ENCODE assay signal across 32 cellular contexts in genomic region chr4:186876961-186877626, GRCh38.
"Had no signal": no experiment of that assay in that cellular context is flagged by ENCODE, and none has a peak within 500 bp of the region (broad histone marks: within the 10 kb centered on the region; RNA-seq: fewer than 3 reads in every experiment).

No MANE protein-coding gene starts in this region.

- H3K27ac Mint-ChIP-seq: activated CD4-positive, alpha-beta memory T cell treated with anti-CD3 and anti-CD28 coated beads for 36 hours; activated CD4-positive, alpha-beta T cell treated with anti-CD3 and anti-CD28 coated beads for 36 hours; activated CD4-positive, alpha-beta T cell treated with anti-CD3 and anti-CD28 coated beads, Interleukin-2, amount 10 ng/mL, durations not matched to agents 24 days and 14 days; activated CD8-positive, alpha-beta memory T cell treated with anti-CD3 and anti-CD28 coated beads, Interleukin-2, amount 10 ng/mL, durations not matched to agents 7 days and 5 days; activated CD8-positive, alpha-beta T cell treated with anti-CD3 and anti-CD28 coated beads, Interleukin-2, amount 10 ng/mL, durations not matched to agents 7 days and 5 days; activated naive CD4-positive, alpha-beta T cell treated with anti-CD3 and anti-CD28 coated beads for 36 hours; activated naive CD4-positive, alpha-beta T cell treated with anti-CD3 and anti-CD28 coated beads, Interleukin-2, amount 50 U/mL, for 24 hours; activated naive CD8-positive, alpha-beta T cell treated with anti-CD3 and anti-CD28 coated beads for 36 hours; activated naive CD8-positive, alpha-beta T cell treated with anti-CD3 and anti-CD28 coated beads, Interleukin-2, amount 50 U/mL, for 24 hours; activated T-helper 1 cell treated with anti-CD3 and anti-CD28 coated beads, Interleukin-12 subunit alpha, Interleukin-12 subunit beta, Interleukin-2, Interleukin-4 antibody, amounts not matched to agents 30 ng/mL and 10 ng/mL and 1 ng/mL, durations not matched to agents 14 hours and 24 hours and 36 hours; activated T-helper 2 cell treated with anti-CD3 and anti-CD28 coated beads, Interferon-gamma antibody, Interleukin-2, Interleukin-4, amounts not matched to agents 10 μg/mL and 5 μg/mL and 100 μg/mL, durations not matched to agents 14 hours and 24 hours and 36 hours; dendritic cell treated with granulocyte-macrophage colony-stimulating factor and Interleukin-4, amounts not matched to agents 40 ng/mL and 50 ng/mL, for 4 days; endodermal cell had no signal

- H3K27me3 ChIP-seq: ascending aorta, brain microvascular endothelial cell, dorsolateral prefrontal cortex, esophagus muscularis mucosa, gastroesophageal sphincter had no signal

- H3K4me1 Mint-ChIP-seq: activated CD4-positive, alpha-beta T cell treated with anti-CD3 and anti-CD28 coated beads for 36 hours; activated CD4-positive, alpha-beta T cell treated with anti-CD3 and anti-CD28 coated beads, Interleukin-2, amount 10 ng/mL, durations not matched to agents 24 days and 14 days; activated CD8-positive, alpha-beta memory T cell treated with anti-CD3 and anti-CD28 coated beads, Interleukin-2, amount 10 ng/mL, durations not matched to agents 7 days and 5 days; activated naive CD4-positive, alpha-beta T cell treated with anti-CD3 and anti-CD28 coated beads, Interleukin-2, amount 50 U/mL, for 24 hours; activated naive CD8-positive, alpha-beta T cell treated with anti-CD3 and anti-CD28 coated beads for 36 hours; activated naive CD8-positive, alpha-beta T cell treated with anti-CD3 and anti-CD28 coated beads, Interleukin-2, amount 50 U/mL, for 24 hours; central memory CD8-positive, alpha-beta T cell had no signal

- H3K4me3 ChIP-seq: ascending aorta, coronary artery, dorsolateral prefrontal cortex, esophagus muscularis mucosa, gastroesophageal sphincter had no signal

- H3K4me1 ChIP-seq: ascending aorta, esophagus muscularis mucosa, gastroesophageal sphincter had no signal

- H3K36me3 Mint-ChIP-seq: activated CD4-positive, alpha-beta memory T cell treated with anti-CD3 and anti-CD28 coated beads for 36 hours; activated CD8-positive, alpha-beta memory T cell treated with anti-CD3 and anti-CD28 coated beads, Interleukin-2, amount 10 ng/mL, durations not matched to agents 7 days and 5 days; activated naive CD4-positive, alpha-beta T cell treated with anti-CD3 and anti-CD28 coated beads, Interleukin-2, amount 50 U/mL, for 24 hours; activated naive CD8-positive, alpha-beta T cell treated with anti-CD3 and anti-CD28 coated beads for 36 hours had no signal

- ATAC-seq: activated CD4-positive, alpha-beta T cell treated with anti-CD3 and anti-CD28 coated beads for 36 hours; activated CD8-positive, alpha-beta memory T cell treated with anti-CD3 and anti-CD28 coated beads, Interleukin-2, amount 10 ng/mL, durations not matched to agents 7 days and 5 days; activated CD8-positive, alpha-beta T cell treated with anti-CD3 and anti-CD28 coated beads, Interleukin-2, amount 10 ng/mL, durations not matched to agents 7 days and 5 days; activated naive CD8-positive, alpha-beta T cell treated with anti-CD3 and anti-CD28 coated beads, Interleukin-2, amount 50 U/mL, for 24 hours; gastroesophageal sphincter had no signal

- FAIRE-seq: bronchial epithelial cell had no signal

- DNase-seq: activated CD4-positive, alpha-beta memory T cell treated with anti-CD3 and anti-CD28 coated beads for 36 hours; activated CD4-positive, alpha-beta T cell treated with anti-CD3 and anti-CD28 coated beads for 36 hours; activated CD4-positive, alpha-beta T cell treated with anti-CD3 and anti-CD28 coated beads, Interleukin-2, amount 10 ng/mL, durations not matched to agents 24 days and 14 days; activated CD4-positive, CD25-positive, alpha-beta regulatory T cell; activated CD4-positive, CD25-positive, alpha-beta regulatory T cell treated with anti-CD3 and anti-CD28 coated beads, Interleukin-2, amount 50 U/mL, for 72 hours; activated CD8-positive, alpha-beta memory T cell treated with anti-CD3 and anti-CD28 coated beads, Interleukin-2, amount 10 ng/mL, durations not matched to agents 7 days and 5 days; activated CD8-positive, alpha-beta memory T cell treated with anti-CD3 and anti-CD28 coated beads, Interleukin-2, amount 50 U/mL, for 4 hours; activated CD8-positive, alpha-beta T cell treated with anti-CD3 and anti-CD28 coated beads, Interleukin-2, amount 10 ng/mL, durations not matched to agents 7 days and 5 days; activated effector memory CD4-positive, alpha-beta T cell treated with anti-CD3 and anti-CD28 coated beads, Interleukin-2, amount 50 U/mL, for 16 hours; activated naive CD4-positive, alpha-beta T cell treated with anti-CD3 and anti-CD28 coated beads for 36 hours; activated naive CD8-positive, alpha-beta T cell treated with anti-CD3 and anti-CD28 coated beads for 36 hours; activated naive CD8-positive, alpha-beta T cell treated with anti-CD3 and anti-CD28 coated beads, Interleukin-2, amount 50 U/mL, for 24 hours; activated T-cell treated with anti-CD3 and anti-CD28 coated beads, Interleukin-2, amount 50 U/mL, for 1 hour; activated T-cell treated with anti-CD3 and anti-CD28 coated beads, Interleukin-2, amount 50 U/mL, for 48 hours; brain microvascular endothelial cell; dorsolateral prefrontal cortex; effector memory CD4-positive, alpha-beta T cell; endodermal cell; erythroblast; foreskin melanocyte; head of caudate nucleus; T-helper 2 cell had no signal

- H3K4me3 Mint-ChIP-seq: activated CD4-positive, alpha-beta memory T cell treated with anti-CD3 and anti-CD28 coated beads for 36 hours; activated CD4-positive, alpha-beta T cell treated with anti-CD3 and anti-CD28 coated beads for 36 hours; activated CD4-positive, alpha-beta T cell treated with anti-CD3 and anti-CD28 coated beads, Interleukin-2, amount 10 ng/mL, durations not matched to agents 24 days and 14 days; activated CD8-positive, alpha-beta memory T cell treated with anti-CD3 and anti-CD28 coated beads, Interleukin-2, amount 10 ng/mL, durations not matched to agents 7 days and 5 days; activated CD8-positive, alpha-beta T cell treated with anti-CD3 and anti-CD28 coated beads, Interleukin-2, amount 10 ng/mL, durations not matched to agents 7 days and 5 days; activated naive CD4-positive, alpha-beta T cell treated with anti-CD3 and anti-CD28 coated beads for 36 hours; activated naive CD4-positive, alpha-beta T cell treated with anti-CD3 and anti-CD28 coated beads, Interleukin-2, amount 50 U/mL, for 24 hours; activated naive CD8-positive, alpha-beta T cell treated with anti-CD3 and anti-CD28 coated beads for 36 hours; activated naive CD8-positive, alpha-beta T cell treated with anti-CD3 and anti-CD28 coated beads, Interleukin-2, amount 50 U/mL, for 24 hours; activated T-helper 1 cell treated with anti-CD3 and anti-CD28 coated beads, Interleukin-12 subunit alpha, Interleukin-12 subunit beta, Interleukin-2, Interleukin-4 antibody, amounts not matched to agents 30 ng/mL and 10 ng/mL and 1 ng/mL, durations not matched to agents 14 hours and 24 hours and 36 hours; central memory CD8-positive, alpha-beta T cell; dendritic cell treated with granulocyte-macrophage colony-stimulating factor and Interleukin-4, amounts not matched to agents 40 ng/mL and 50 ng/mL, for 4 days; endodermal cell had no signal

- H3K27me3 Mint-ChIP-seq: activated CD4-positive, alpha-beta memory T cell treated with anti-CD3 and anti-CD28 coated beads for 36 hours; activated CD4-positive, alpha-beta T cell treated with anti-CD3 and anti-CD28 coated beads for 36 hours; activated CD4-positive, alpha-beta T cell treated with anti-CD3 and anti-CD28 coated beads, Interleukin-2, amount 10 ng/mL, durations not matched to agents 24 days and 14 days; activated CD8-positive, alpha-beta memory T cell treated with anti-CD3 and anti-CD28 coated beads, Interleukin-2, amount 10 ng/mL, durations not matched to agents 7 days and 5 days; activated naive CD4-positive, alpha-beta T cell treated with anti-CD3 and anti-CD28 coated beads, Interleukin-2, amount 50 U/mL, for 24 hours; activated naive CD8-positive, alpha-beta T cell treated with anti-CD3 and anti-CD28 coated beads for 36 hours; activated naive CD8-positive, alpha-beta T cell treated with anti-CD3 and anti-CD28 coated beads, Interleukin-2, amount 50 U/mL, for 24 hours; central memory CD8-positive, alpha-beta T cell; dendritic cell treated with granulocyte-macrophage colony-stimulating factor and Interleukin-4, amounts not matched to agents 40 ng/mL and 50 ng/mL, for 4 days had no signal

- H3K36me3 ChIP-seq: ascending aorta, brain microvascular endothelial cell, esophagus muscularis mucosa, gastroesophageal sphincter had no signal

- H3K9me3 ChIP-seq: ascending aorta, gastroesophageal sphincter had no signal

- H3K27ac ChIP-seq: ascending aorta, brain microvascular endothelial cell, coronary artery, dorsolateral prefrontal cortex, esophagus muscularis mucosa, gastroesophageal sphincter had no signal
